ENCODE assay signal across 9 cellular contexts in the genomic region with DNA sequence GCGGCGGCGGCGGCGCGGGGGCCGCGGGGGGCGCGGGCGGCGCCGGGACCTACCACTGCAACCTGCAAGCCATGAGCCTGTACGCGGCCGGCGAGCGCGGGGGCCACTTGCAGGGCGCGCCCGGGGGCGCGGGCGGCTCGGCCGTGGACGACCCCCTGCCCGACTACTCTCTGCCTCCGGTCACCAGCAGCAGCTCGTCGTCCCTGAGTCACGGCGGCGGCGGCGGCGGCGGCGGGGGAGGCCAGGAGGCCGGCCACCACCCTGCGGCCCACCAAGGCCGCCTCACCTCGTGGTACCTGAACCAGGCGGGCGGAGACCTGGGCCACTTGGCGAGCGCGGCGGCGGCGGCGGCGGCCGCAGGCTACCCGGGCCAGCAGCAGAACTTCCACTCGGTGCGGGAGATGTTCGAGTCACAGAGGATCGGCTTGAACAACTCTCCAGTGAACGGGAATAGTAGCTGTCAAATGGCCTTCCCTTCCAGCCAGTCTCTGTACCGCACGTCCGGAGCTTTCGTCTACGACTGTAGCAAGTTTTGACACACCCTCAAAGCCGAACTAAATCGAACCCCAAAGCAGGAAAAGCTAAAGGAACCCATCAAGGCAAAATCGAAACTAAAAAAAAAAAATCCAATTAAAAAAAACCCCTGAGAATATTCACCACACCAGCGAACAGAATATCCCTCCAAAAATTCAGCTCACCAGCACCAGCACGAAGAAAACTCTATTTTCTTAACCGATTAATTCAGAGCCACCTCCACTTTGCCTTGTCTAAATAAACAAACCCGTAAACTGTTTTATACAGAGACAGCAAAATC. TPM values are rescaled to one million over a fixed set of nuclear protein-coding genes. Genes with fewer than 3 reads are reported as not detected.
A peak's percentile ranks its signal among the peaks of the same experiment; 100 is the strongest.
DNase-seq lines count a peak whose midpoint lies in the region; ATAC-seq, FAIRE-seq and TF ChIP-seq lines count a peak whose summit lies in the region.
"Had no signal": no experiment of that assay in that cellular context is flagged by ENCODE, and none has a peak within 500 bp of the region (broad histone marks: within the 10 kb centered on the region; RNA-seq: fewer than 3 reads in every experiment).

No MANE protein-coding gene starts in this region.

- no peaks in the 10 kb centered on the region for H3K9me3 ChIP-seq in SK-N-SH
- H3K9me3 ChIP-seq in SJCRH30 (replicated peaks), result no peaks in the 10 kb centered on the region
- no peaks in the 10 kb centered on the region for H3K9me3 ChIP-seq in pancreas

- H3K4me2 ChIP-seq in SK-N-SH, result peak overlapping the region; percentile 95

- peaks cover 17% of the 10 kb centered on the region; the same call in 1 of the 2 replicates for H4K20me1 ChIP-seq in SK-N-SH (ENCODE audit: insufficient read depth)

- no peak for TF ChIP-seq CTCF in SK-N-SH (IDR thresholded peaks at IDR 0.05)
- no peak for TF ChIP-seq CTCF in pancreas (IDR thresholded peaks at IDR 0.05)

- no peak for TF ChIP-seq RAD21 in SK-N-SH (IDR thresholded peaks at IDR 0.05; ENCODE audit: low read length)

- peak overlapping the region; percentile 56; the same call in 1 of the 2 replicates for H2AFZ ChIP-seq in SK-N-SH (ENCODE audit: low read depth)

- intact Hi-C loops in pancreas (cut with DNase I), result no loop called here

- peaks cover 15% of the 10 kb centered on the region for H3F3A ChIP-seq in SK-N-SH (replicated peaks; ENCODE audit: insufficient read depth)

- WGBS in SK-N-SH (ENCODE audit: low lambda C conversion rate), result 2% methylated on average over 32 of the region's 73 CpGs
- 5 to 13% methylated on average over 48 to 73 of the region's 73 CpGs for WGBS in pancreas, 2 donors

- CTCF ChIA-PET in SK-N-SH (lab: Yijun Ruan, JAX), result interaction anchor here (0.6 to 3.1 kb wide), 20 partner anchors 16 to 1023 kb away, joined by 3 to 22 read pairs (median 3); no protein-coding TSS in a partner anchor

- FAIRE-seq in pancreas (lab: Jason Lieb, UNC), result no peak
- FAIRE-seq in GM19239 (lab: Jason Lieb, UNC), result no peak

- H3K4me3 ChIP-seq in SK-N-SH (ENCODE audit: low read depth in 2 of 2, low read length in 1 of 2) (peak overlapping the region; percentile 70 to 90), SJCRH30 (peak overlapping the region; percentile 84), pancreas (peak overlapping the region; percentile 25 to 67 (median 46))

- H3K4me1 ChIP-seq in SK-N-SH (ENCODE audit: control insufficient read depth in 1 of 2, insufficient read depth in 2 of 2, low read depth in 1 of 2, low read length in 1 of 2) (peaks cover 0 to 8% of the 10 kb centered on the region in 2 experiments; a peak in 1 of 4 replicates), SJCRH30 (no peaks in the 10 kb centered on the region), pancreas (peaks cover 0 to 12% (median 8%) of the 10 kb centered on the region in 3 donors)

- H3K9me2 ChIP-seq in SK-N-SH, result no peaks in the 10 kb centered on the region

- ATAC-seq in SK-N-SH treated with all-trans-retinoic acid at 6 μM for 48 hours (no peak), pancreas (peak in 2 of 4 donors; percentile 2 to 4), esophagus mucosa (no peak), GM18498 (IDR thresholded peaks at IDR 0.05; ENCODE audit: unreplicated experiment) (no peak)
- ATAC-seq: activated naive CD4-positive, alpha-beta T cell treated with anti-CD3 and anti-CD28 coated beads, Interleukin-2, amount 50 U/mL, for 72 hours had no signal

- no peaks in the 10 kb centered on the region for H3K27me3 ChIP-seq in SK-N-SH (ENCODE audit: insufficient read depth)
- H3K27me3 ChIP-seq in SJCRH30, result no peaks in the 10 kb centered on the region
- peaks cover 7 to 23% (median 9%) of the 10 kb centered on the region in 4 donors for H3K27me3 ChIP-seq in pancreas

- peaks cover 45% of the 10 kb centered on the region for H3K79me2 ChIP-seq in SK-N-SH (ENCODE audit: insufficient read depth)

- peak overlapping the region; percentile 7 to 67; a peak in 3 of 4 replicates for H3K27ac ChIP-seq in SK-N-SH (ENCODE audit: low read depth in 2 of 2, low read length in 1 of 2)
- H3K27ac ChIP-seq in SJCRH30, result no peak overlapping the region
- H3K27ac ChIP-seq in epithelial cell of prostate, result peak overlapping the region; percentile 92
- H3K27ac ChIP-seq in pancreas, result peak overlapping the region in 2 of 4 donors; percentile 10 to 47

- DNase-seq in SK-N-SH (no peak), SJCRH30 (peak; percentile 15 to 38), epithelial cell of prostate (ENCODE audit: low read depth, low spot score) (no peak), pancreas (peak in 1 of 6 donors; percentile 73), GM19239 (ENCODE audit: insufficient read length, low spot score) (no peak)

- POLR2A ChIA-PET in SK-N-SH (lab: Yijun Ruan, JAX), result no interaction called here

- H3K9ac ChIP-seq in SK-N-SH, result peak overlapping the region; percentile 76

- H3K36me3 ChIP-seq in SK-N-SH (replicated peaks in 1 of 2; ENCODE audit: control insufficient read depth in 1 of 2, insufficient read depth in 2 of 2, low read length in 1 of 2) (peaks cover 0 to 2% of the 10 kb centered on the region in 2 experiments), SJCRH30 (no peaks in the 10 kb centered on the region), pancreas (no peaks in the 10 kb centered on the region)

- TF ChIP-seq EP300 in SK-N-SH (IDR thresholded peaks at IDR 0.05; ENCODE audit: borderline replicate concordance in 1 of 2, low read depth in 1 of 2, low read length in 1 of 2), result no peak

TF ChIP-seq in SK-N-SH, 30 proteins besides CTCF, POLR2A, EP300 and RAD21:
- no peak for TF ChIP-seq PBX3 (IDR thresholded peaks at IDR 0.05)
TF ChIP-seq in SK-N-SH: peak in this region for 0.

TF ChIP-seq in SK-N-SH treated with all-trans-retinoic acid at 6 μM for 48 hours, 23 proteins besides CTCF, POLR2A, EP300 and RAD21:
- no peak for TF ChIP-seq GLIS3 (CRISPR knock-in tag; IDR thresholded peaks at IDR 0.05)
- TF ChIP-seq ZNF8 (CRISPR knock-in tag; IDR thresholded peaks at IDR 0.05), result no peak
- TF ChIP-seq ISL1 (CRISPR knock-in tag; IDR thresholded peaks at IDR 0.05), result no peak
- no peak for TF ChIP-seq ARNTL (CRISPR knock-in tag; IDR thresholded peaks at IDR 0.05; ENCODE audit: borderline replicate concordance, low read depth)
TF ChIP-seq in SK-N-SH treated with all-trans-retinoic acid at 6 μM for 48 hours: peak in this region for 0.

RNA-seq across cellular contexts. Expression of gene FOXC1, which starts 2.1 kb away (rescaled TPM):
- polyA plus RNA-seq in SK-N-SH (2012; rRNA removed) (3.6 and 4.3 TPM in 2 replicates), pancreas (1 to 10 TPM in 1 of 2 donors, under 1 TPM in 1; 0.99 to 1.6 TPM)
- polyA plus RNA-seq in SK-N-SH (2012; cell fraction: cytosol; rRNA removed), result 4.3 TPM in 2 replicates
- 5.0 and 5.6 TPM in 2 replicates for polyA plus RNA-seq in SK-N-SH (2012; cell fraction: nucleus; rRNA removed)
- 7.2 TPM in 2 replicates for total RNA-seq in SJCRH30 (2014; rRNA removed; shearing (Covaris generic))
- total RNA-seq in pancreas (1 to 10 TPM; 2.4 to 4.0 (median 2.6) TPM), esophagus mucosa (6.5 TPM)

Comparison
In these comparisons a context has a peak if more than half of its experiments do, and no peak if none do; other contexts are left out.
1. DNase-seq: peak in SJCRH30 (2 of 2); none in SK-N-SH (single experiment), epithelial cell of prostate (single experiment) and GM19239 (single experiment).
2. Peak in every context shown above with its lines, with median percentiles within 50 percentile points of each other: H3K4me3 ChIP-seq.